In the genomic region with DNA sequence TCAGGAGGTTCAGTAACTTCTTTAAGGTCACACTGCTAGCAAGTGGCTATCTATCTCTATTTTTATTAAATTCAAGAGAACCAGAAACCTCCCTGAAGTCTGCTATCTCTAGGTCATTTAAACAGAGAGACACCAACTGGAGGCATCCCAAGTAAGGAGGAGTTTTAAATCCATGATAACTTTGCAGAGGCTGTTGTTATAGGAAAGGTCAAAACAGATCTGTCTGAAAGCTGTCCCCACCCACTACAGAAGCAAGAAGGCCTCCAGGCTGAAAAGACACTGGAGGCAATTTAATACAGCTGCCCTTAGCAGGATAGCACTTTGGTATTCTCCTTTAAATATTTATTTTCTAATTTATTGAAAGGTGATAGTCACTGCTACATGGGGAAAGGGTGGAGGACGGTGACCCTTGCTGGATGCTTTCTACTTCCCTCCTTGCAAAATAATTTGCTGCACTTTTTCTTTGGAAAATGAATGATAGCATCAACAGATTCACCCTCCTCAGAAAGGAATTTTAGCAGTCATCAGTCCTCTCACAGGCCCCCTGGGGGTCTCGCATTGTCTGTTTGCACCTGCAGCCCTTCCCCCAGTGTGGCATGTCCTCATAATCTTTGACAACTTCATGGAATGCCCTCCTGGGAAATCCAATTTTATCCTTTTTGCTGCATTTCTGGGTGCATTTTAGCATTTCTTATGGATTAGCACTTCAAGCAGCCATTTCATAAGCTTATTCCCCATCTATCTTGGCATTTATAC, we compare ENCODE assay signal across 15 cellular contexts.
DNase-seq lines count a peak whose midpoint lies in the region; ATAC-seq and TF ChIP-seq lines count a peak whose summit lies in the region.
"Had no signal": no experiment of that assay in that cellular context is flagged by ENCODE, and none has a peak within 500 bp of the region (broad histone marks: within the 10 kb centered on the region; RNA-seq: fewer than 3 reads in every experiment).

No MANE protein-coding gene starts in this region.

- no peak for TF ChIP-seq EP300 in ovary (IDR thresholded peaks at IDR 0.05)

- 100% methylated on average over 1 of the region's 2 CpGs; no CpG with 5 or more reads in 1 of the 2 experiments for WGBS in IMR-90 (ENCODE audit: extremely low coverage in 2 of 2, insufficient read length in 1 of 2), 2 experiments
- WGBS in trophoblast cell (ENCODE audit: extremely low coverage, insufficient coverage, insufficient read length), result no CpG with 5 or more reads among the region's 2 CpGs
- 73 to 78% (median 73%) methylated on average over 2 of the region's 2 CpGs for WGBS in ovary, 3 donors

- no peak for TF ChIP-seq POLR2A in IMR-90 (IDR thresholded peaks at IDR 0.05; ENCODE audit: low read depth, low read length)
- TF ChIP-seq POLR2A in ovary (IDR thresholded peaks at IDR 0.05), result no peak

- BruUV-seq in IMR-90 (replicated peaks; lab: Mats Ljungman, UMichigan), result no TSS peak

- H3K36me3 ChIP-seq in IMR-90 (ENCODE audit: control insufficient read depth, insufficient read depth, low read length), result peaks cover 5% of the 10 kb centered on the region; the same call in 1 of the 2 replicates
- peaks cover 0 to 2% of the 10 kb centered on the region in 2 experiments for H3K36me3 ChIP-seq in trophoblast cell (ENCODE audit: control insufficient read depth in 1 of 2, insufficient read depth in 2 of 2, low read length in 2 of 2)
- H3K36me3 ChIP-seq in ovary, result no peaks in the 10 kb centered on the region
- H3K36me3 ChIP-seq: prostate gland, stomach had no signal

- peak overlapping the region; percentile 20; the same call in 1 of the 2 replicates for H3K56ac ChIP-seq in IMR-90 (ENCODE audit: extremely low read depth, insufficient read depth, low read length)

- POLR2A ChIA-PET in IMR-90 (lab: Charles Lee; ENCODE audit: unreplicated experiment), result interaction anchor here (1.1 kb wide), 1 partner anchor 596 kb away, joined by 3 read pairs; no protein-coding TSS in a partner anchor

- H3K4me3 ChIP-seq in IMR-90 (ENCODE audit: insufficient read depth, low read depth, low read length) (no peak overlapping the region), trophoblast cell (ENCODE audit: low read depth, low read length) (no peak overlapping the region), ovary (no peak overlapping the region)
- H3K4me3 ChIP-seq: prostate gland, stomach had no signal

- H4K8ac ChIP-seq in IMR-90 (ENCODE audit: low read depth in 2 of 2, low read length in 2 of 2), result peak overlapping the region; percentile 78 to 93
- no peak overlapping the region for H4K8ac ChIP-seq in trophoblast cell (ENCODE audit: low read depth, low read length)

- TF ChIP-seq RAD21 in IMR-90 (IDR thresholded peaks at IDR 0.05; ENCODE audit: low read length), result no peak

- H2BK120ac ChIP-seq in IMR-90 (ENCODE audit: low read depth, low read length) (peak overlapping the region; percentile 99), trophoblast cell (ENCODE audit: insufficient read depth, low read length, poor library complexity) (no peak overlapping the region)

- H4K91ac ChIP-seq in IMR-90 (ENCODE audit: insufficient read depth, low read depth, low read length) (peak overlapping the region; percentile 90), trophoblast cell (ENCODE audit: low read depth, low read length) (peak overlapping the region; percentile 52)

- H2BK15ac ChIP-seq in IMR-90 (ENCODE audit: low read depth, low read length), result peak overlapping the region; percentile 78; the same call in 2 of the 3 replicates

- no peak overlapping the region for H2AK9ac ChIP-seq in IMR-90 (replicated peaks; ENCODE audit: low read depth, low read length, poor library complexity)

- ATAC-seq in IMR-90 (ENCODE audit: low read depth) (no peak), Right ventricle myocardium superior (ENCODE audit: poor library complexity) (peak; percentile 84), GM21529 (IDR thresholded peaks at IDR 0.05; ENCODE audit: unreplicated experiment) (no peak)
- ATAC-seq: activated CD8-positive, alpha-beta memory T cell treated with anti-CD3 and anti-CD28 coated beads, Interleukin-2, amount 10 ng/mL, durations not matched to agents 7 days and 5 days had no signal

- peaks cover 27% of the 10 kb centered on the region for H3K4me1 ChIP-seq in IMR-90 (ENCODE audit: control insufficient read depth, insufficient read depth, low read length)
- peaks cover 15% of the 10 kb centered on the region in 2 experiments for H3K4me1 ChIP-seq in trophoblast cell (ENCODE audit: control insufficient read depth in 1 of 2, insufficient read depth in 2 of 2, low read length in 2 of 2)
- H3K4me1 ChIP-seq in ovary (ENCODE audit: insufficient read depth), result peaks cover 12% of the 10 kb centered on the region

- H4K12ac ChIP-seq in trophoblast cell (ENCODE audit: low read depth, low read length), result no peak overlapping the region

- H3K18ac ChIP-seq in IMR-90 (ENCODE audit: low read depth, low read length), result peak overlapping the region; percentile 89
- no peak overlapping the region for H3K18ac ChIP-seq in trophoblast cell (ENCODE audit: low read length)

- H3K14ac ChIP-seq in IMR-90 (replicated peaks; ENCODE audit: low read depth, low read length), result peak overlapping the region; percentile 77
- no peak overlapping the region for H3K14ac ChIP-seq in trophoblast cell (ENCODE audit: low read length)

- H2AK5ac ChIP-seq in IMR-90 (ENCODE audit: low read depth, low read length) (peak overlapping the region; percentile 32; the same call in 1 of the 2 replicates), trophoblast cell (ENCODE audit: low read length) (no peak overlapping the region)

- H3K9me3 ChIP-seq in IMR-90 (ENCODE audit: control insufficient read depth, insufficient read depth, low read length) (no peaks in the 10 kb centered on the region), trophoblast cell (ENCODE audit: insufficient read depth, low read depth, low read length) (peaks cover 2% of the 10 kb centered on the region), ovary (no peaks in the 10 kb centered on the region)
- H3K9me3 ChIP-seq: prostate gland, stomach had no signal

- in situ Hi-C loops in IMR-90 (cut with MboI; ENCODE audit: low sequenced_read_pairs), result loop anchor here (10.0 kb wide), 2 partner anchors 215 to 595 kb away; partner anchors contain the start of gene IGFBP5

- H3K27ac ChIP-seq in IMR-90 (ENCODE audit: insufficient read depth, low read length) (peak overlapping the region; percentile 69; the same call in 1 of the 2 replicates), trophoblast cell (ENCODE audit: low read depth, low read length) (peak overlapping the region; percentile 85), ovary (no peak overlapping the region)
- H3K27ac ChIP-seq: prostate gland, stomach had no signal

- dilution Hi-C loops in IMR-90 (cut with HindIII; ENCODE audit: low sequenced_read_pairs, unreplicated experiment), result no loop called here

- no peak overlapping the region for H3K4me2 ChIP-seq in IMR-90 (ENCODE audit: low read depth, low read length)
- H3K4me2 ChIP-seq in trophoblast cell (ENCODE audit: low read length), result no peak overlapping the region

- CTCF ChIA-PET in IMR-90 (lab: Yijun Ruan, JAX), result no interaction called here

- peak overlapping the region; percentile 10; the same call in 1 of the 2 replicates for H3K23ac ChIP-seq in IMR-90 (ENCODE audit: low read depth, low read length)
- H3K23ac ChIP-seq in trophoblast cell (ENCODE audit: low read length), result no peak overlapping the region

- H2BK20ac ChIP-seq in IMR-90 (ENCODE audit: low read depth, low read length), result peak overlapping the region; percentile 82

- intact Hi-C loops in IMR-90 (cut with micrococcal nuclease) (loop anchor here (5.0 kb wide), 1 partner anchor 93 kb away; no protein-coding TSS in a partner anchor), Right ventricle myocardium superior (cut with DNase I) (no loop called here), ovary (cut with DNase I) (no loop called here)

- H3K79me2 ChIP-seq in trophoblast cell (ENCODE audit: control insufficient read depth, insufficient read depth, low read length, poor library complexity), result peaks cover 2% of the 10 kb centered on the region

- H3K4ac ChIP-seq in IMR-90 (ENCODE audit: low read depth, low read length) (peak overlapping the region; percentile 73), trophoblast cell (ENCODE audit: low read depth, low read length) (no peak overlapping the region)

- no peaks in the 10 kb centered on the region for H4K20me1 ChIP-seq in IMR-90 (ENCODE audit: insufficient read depth, low read length)

- peaks cover 16% of the 10 kb centered on the region for H3K9me1 ChIP-seq in IMR-90 (ENCODE audit: insufficient read depth, low read length)

- H4K5ac ChIP-seq in IMR-90 (ENCODE audit: low read depth, low read length), result peak overlapping the region; percentile 56

- peak; percentile 39 for DNase-seq in IMR-90
- peak; percentile 83 for DNase-seq in NCI-H748 treated with DMSO at 0.1 percent for 48 hours (lab: John Stamatoyannopoulos, UW)
- no peak for DNase-seq in Right ventricle myocardium superior
- DNase-seq in trophoblast cell, result no peak
- DNase-seq in SHP77 treated with DMSO at 0.1 percent for 48 hours (lab: John Stamatoyannopoulos, UW), result no peak
- no peak for DNase-seq in DMS114 treated with DMSO at 0.1 percent for 48 hours (lab: John Stamatoyannopoulos, UW; ENCODE audit: unreplicated experiment)
- no peak for DNase-seq in ovary
- DNase-seq: activated CD8-positive, alpha-beta memory T cell treated with anti-CD3 and anti-CD28 coated beads, Interleukin-2, amount 10 ng/mL, durations not matched to agents 7 days and 5 days; CD4-positive, CD25-positive, alpha-beta regulatory T cell; cortex of kidney; foreskin melanocyte; NCI-H1105; stomach had no signal

- no peak for TF ChIP-seq CTCF in IMR-90 (conservative IDR thresholded peaks at IDR 0.05; ENCODE audit: low read depth, low read length)
- TF ChIP-seq CTCF in ovary (IDR thresholded peaks at IDR 0.05), result no peak

- H2AFZ ChIP-seq in IMR-90 (replicated peaks; ENCODE audit: low read length, poor library complexity) (no peak overlapping the region), trophoblast cell (ENCODE audit: insufficient read depth, low read length, poor library complexity) (no peak overlapping the region)

- H3K79me1 ChIP-seq in IMR-90 (ENCODE audit: low read depth in 1 of 2, low read length in 2 of 2) (peaks cover 15 to 16% of the 10 kb centered on the region in 2 experiments; a peak in 3 of 4 replicates), trophoblast cell (ENCODE audit: low read length) (peaks cover 22% of the 10 kb centered on the region)

- H2BK5ac ChIP-seq in IMR-90 (ENCODE audit: low read depth, low read length, poor library complexity, severe bottlenecking), result peak overlapping the region; percentile 95
- peak overlapping the region; percentile 58 for H2BK5ac ChIP-seq in trophoblast cell (ENCODE audit: low read depth, low read length, poor library complexity)

- H3K27me3 ChIP-seq in IMR-90 (ENCODE audit: control insufficient read depth, insufficient read depth, low read length) (no peaks in the 10 kb centered on the region), trophoblast cell (ENCODE audit: insufficient read depth, low read length) (no peaks in the 10 kb centered on the region), ovary (no peaks in the 10 kb centered on the region)
- H3K27me3 ChIP-seq: stomach had no signal

- H2BK12ac ChIP-seq in trophoblast cell (ENCODE audit: low read length), result peak overlapping the region; percentile 46

- peak overlapping the region; percentile 43 for H3K9ac ChIP-seq in IMR-90 (ENCODE audit: low read depth, low read length)
- no peak overlapping the region for H3K9ac ChIP-seq in trophoblast cell (ENCODE audit: low read length)

TF ChIP-seq in IMR-90, 13 proteins besides CTCF, POLR2A, EP300 and RAD21 (continues in another document):
- no peak for TF ChIP-seq RFX5 (IDR thresholded peaks at IDR 0.05; ENCODE audit: low read depth, low read length)

Comparison
In these comparisons a context has a peak if more than half of its experiments do, and no peak if none do; other contexts are left out.
1. DNase-seq: peak in IMR-90 (single experiment) and NCI-H748 treated with DMSO at 0.1 percent for 48 hours (single experiment); none in Right ventricle myocardium superior (single experiment), trophoblast cell (0 of 2), SHP77 treated with DMSO at 0.1 percent for 48 hours (single experiment), DMS114 treated with DMSO at 0.1 percent for 48 hours (single experiment) and ovary (0 of 5).
2. H3K27ac ChIP-seq: peak in IMR-90 (single experiment) and trophoblast cell (single experiment); none in ovary (0 of 2).